In genomic region chr15:101495334-101496197, GRCh38 we compare ENCODE assay signal across 1 cellular context.
TF ChIP-seq lines count a peak whose summit lies in the region.

No MANE protein-coding gene starts in this region.

TF ChIP-seq in HepG2, 621 proteins besides CTCF, POLR2A, EP300 and RAD21:
- TF ChIP-seq PCBP2 (optimal IDR thresholded peaks at IDR 0.05; ENCODE audit: low read depth, low read length, poor library complexity, severe bottlenecking) = peak; percentile 87
- TF ChIP-seq ZNF281 (CRISPR knock-in tag; IDR thresholded peaks at IDR 0.05; ENCODE audit: borderline replicate concordance) = no peak
- TF ChIP-seq SAP130 (CRISPR knock-in tag; IDR thresholded peaks at IDR 0.05; ENCODE audit: low read depth) = no peak
- peak; percentile 10 for TF ChIP-seq AGO1 (IDR thresholded peaks at IDR 0.05; ENCODE audit: low read depth, low read length, poor library complexity, severe bottlenecking)
- TF ChIP-seq HNRNPK (IDR thresholded peaks at IDR 0.05; ENCODE audit: low read depth, low read length, poor library complexity, severe bottlenecking) = peak; percentile 49
- TF ChIP-seq PITX1 (CRISPR knock-in tag; IDR thresholded peaks at IDR 0.05) = no peak
- TF ChIP-seq ZFP62 (CRISPR knock-in tag; IDR thresholded peaks at IDR 0.05) = no peak
- TF ChIP-seq EED (CRISPR knock-in tag; IDR thresholded peaks at IDR 0.05) = no peak
- TF ChIP-seq ETV5 (CRISPR knock-in tag; IDR thresholded peaks at IDR 0.05; ENCODE audit: borderline replicate concordance) = no peak
- no peak for TF ChIP-seq ZNF547 (CRISPR knock-in tag; IDR thresholded peaks at IDR 0.05)
- no peak for TF ChIP-seq SATB2 (CRISPR knock-in tag; IDR thresholded peaks at IDR 0.05)
- TF ChIP-seq MTERF4 (CRISPR knock-in tag; IDR thresholded peaks at IDR 0.05) = no peak
- no peak for TF ChIP-seq ZBTB34 (CRISPR knock-in tag; IDR thresholded peaks at IDR 0.05)
- TF ChIP-seq ZBTB38 (CRISPR knock-in tag; IDR thresholded peaks at IDR 0.05) = peak; percentile 51; the same call in 1 of the 2 replicates
- no peak for TF ChIP-seq ZNF44 (CRISPR knock-in tag; IDR thresholded peaks at IDR 0.05)
- TF ChIP-seq ZSCAN22 (CRISPR knock-in tag; IDR thresholded peaks at IDR 0.05) = no peak
TF ChIP-seq in HepG2: peak in this region for 4.
